Comparison of ENCODE assay signal across 18 cellular contexts in genomic region chr20:32988008-32988407, GRCh38. TPM values are rescaled to one million over a fixed set of nuclear protein-coding genes. Genes with fewer than 3 reads are reported as not detected.
DNase-seq lines count a peak whose midpoint lies in the region; ATAC-seq and TF ChIP-seq lines count a peak whose summit lies in the region.
"Had no signal": no experiment of that assay in that cellular context is flagged by ENCODE, and none has a peak within 500 bp of the region (broad histone marks: within the 10 kb centered on the region; RNA-seq: fewer than 3 reads in every experiment).

No MANE protein-coding gene starts in this region.

- H3K27ac ChIP-seq in GM23338 (ENCODE audit: low read depth), result no peak overlapping the region
- H3K27ac ChIP-seq in left ventricle myocardium inferior (replicated peaks), result peak overlapping the region; percentile 48
- no peak overlapping the region for H3K27ac ChIP-seq in endodermal cell (ENCODE audit: low read depth, low read length)

- no peaks in the 10 kb centered on the region for H4K20me1 ChIP-seq in GM23338 (replicated peaks; ENCODE audit: insufficient read depth)

- H3K27ac Mint-ChIP-seq in GM23338, result no peak overlapping the region
- no peak overlapping the region for H3K27ac Mint-ChIP-seq in T-helper 17 cell
- no peak overlapping the region for H3K27ac Mint-ChIP-seq in endodermal cell

- no peaks in the 10 kb centered on the region for H3K79me2 ChIP-seq in GM23338 (replicated peaks; ENCODE audit: insufficient read depth)

- intact Hi-C loops in left ventricle myocardium inferior (cut with micrococcal nuclease), result no loop called here

- no peaks in the 10 kb centered on the region for H3K9me3 Mint-ChIP-seq in GM23338
- no peaks in the 10 kb centered on the region for H3K9me3 Mint-ChIP-seq in endodermal cell

- TF ChIP-seq CTCF in GM23338 (conservative IDR thresholded peaks at IDR 0.05; ENCODE audit: low read depth in 2 of 2) (no peak), left ventricle myocardium inferior (IDR thresholded peaks at IDR 0.05; ENCODE audit: borderline replicate concordance) (no peak), endodermal cell (conservative IDR thresholded peaks at IDR 0.05) (no peak)

- H2AFZ ChIP-seq in GM23338, result peak overlapping the region; percentile 56; the same call in 1 of the 2 replicates

- WGBS in endodermal cell (ENCODE audit: insufficient coverage in 1 of 2, insufficient read length in 1 of 2), 2 experiments, result 96 to 97% methylated on average over 11 to 16 of the region's 16 CpGs

- H3K9ac ChIP-seq in endodermal cell (ENCODE audit: extremely low read depth, low read length, poor library complexity, severe bottlenecking), result no peak overlapping the region

- H3F3A ChIP-seq in GM23338 (replicated peaks; ENCODE audit: low read depth), result no peaks in the 10 kb centered on the region

- H3K27me3 ChIP-seq in GM23338 (ENCODE audit: insufficient read depth) (no peaks in the 10 kb centered on the region), left ventricle myocardium inferior (ENCODE audit: low read depth) (peaks cover 5% of the 10 kb centered on the region), endodermal cell (ENCODE audit: control insufficient read depth, insufficient read depth, low read length, poor library complexity, severe bottlenecking) (no peaks in the 10 kb centered on the region)
- H3K27me3 ChIP-seq: BE2C had no signal

- no peaks in the 10 kb centered on the region for H3K9me3 ChIP-seq in T-helper 17 cell (ENCODE audit: control insufficient read depth, low read length, poor library complexity, severe bottlenecking)
- H3K9me3 ChIP-seq in left ventricle myocardium inferior (replicated peaks), result no peaks in the 10 kb centered on the region
- no peaks in the 10 kb centered on the region for H3K9me3 ChIP-seq in endodermal cell (ENCODE audit: control insufficient read depth, low read length)
- H3K9me3 ChIP-seq: BE2C had no signal

- H3K4me1 Mint-ChIP-seq in GM23338, result no peaks in the 10 kb centered on the region; the same call in 2 of the 3 replicates
- peaks cover 17% of the 10 kb centered on the region for H3K4me1 Mint-ChIP-seq in T-helper 17 cell
- peaks cover 17% of the 10 kb centered on the region for H3K4me1 Mint-ChIP-seq in endodermal cell

- H3K4me2 ChIP-seq in GM23338, result no peak overlapping the region

- H3K4me3 Mint-ChIP-seq in GM23338 (no peak overlapping the region), T-helper 17 cell (no peak overlapping the region), endodermal cell (no peak overlapping the region)

- H3K36me3 ChIP-seq in GM23338 (ENCODE audit: insufficient read depth) (no peaks in the 10 kb centered on the region), left ventricle myocardium inferior (no peaks in the 10 kb centered on the region), endodermal cell (ENCODE audit: control insufficient read depth, insufficient read depth, low read length) (no peaks in the 10 kb centered on the region)
- H3K36me3 ChIP-seq: BE2C had no signal

- H3K4me3 ChIP-seq in GM23338 (no peak overlapping the region), left ventricle myocardium inferior (no peak overlapping the region), endodermal cell (ENCODE audit: low read length) (no peak overlapping the region)

- no peaks in the 10 kb centered on the region for H3K36me3 Mint-ChIP-seq in GM23338 (ENCODE audit: low read depth)
- no peaks in the 10 kb centered on the region for H3K36me3 Mint-ChIP-seq in T-helper 17 cell (ENCODE audit: low read depth)
- H3K36me3 Mint-ChIP-seq in endodermal cell (ENCODE audit: low read depth), result no peaks in the 10 kb centered on the region

- no peaks in the 10 kb centered on the region for H3K9me2 ChIP-seq in GM23338 (ENCODE audit: insufficient read depth)

- H3K27me3 Mint-ChIP-seq in GM23338 (ENCODE audit: insufficient read depth, low read depth, poor library complexity) (peaks cover 6% of the 10 kb centered on the region), T-helper 17 cell (no peaks in the 10 kb centered on the region), endodermal cell (ENCODE audit: insufficient read depth) (no peaks in the 10 kb centered on the region)

- ATAC-seq in GM23338 (no peak), T-helper 17 cell (peak; percentile 51)
- ATAC-seq: SK-N-SH treated with all-trans-retinoic acid at 6 μM for 48 hours had no signal

- H3K4me1 ChIP-seq in GM23338 (ENCODE audit: insufficient read depth), result no peaks in the 10 kb centered on the region
- H3K4me1 ChIP-seq in left ventricle myocardium inferior, result peaks cover 8% of the 10 kb centered on the region
- H3K4me1 ChIP-seq in endodermal cell (ENCODE audit: control insufficient read depth, insufficient read depth, low read length), result no peaks in the 10 kb centered on the region
- H3K4me1 ChIP-seq: BE2C had no signal

- DNase-seq in A172 (ENCODE audit: low spot score) (peak; percentile 46), GM23338 (ENCODE audit: low spot score) (no peak), T-helper 17 cell (no peak), left ventricle myocardium inferior (peak; percentile 48), AG08396 (ENCODE audit: low spot score) (no peak), activated gamma-delta T cell (lab: John Stamatoyannopoulos, UW) (no peak), endodermal cell (no peak), cerebellar cortex (ENCODE audit: low spot score) (no peak)
- DNase-seq: BE2C; DMS 273 treated with DMSO at 0.1 percent for 48 hours; Karpas-422; MM.1S; NCI-H69; NK-92 treated with Interleukin-12 subunit alpha and Interleukin-12 subunit beta, amount 100 ng/mL, for 24 hours; OCI-M1; RPMI8226 had no signal

TF ChIP-seq in GM23338, 12 proteins besides CTCF, POLR2A, EP300 and RAD21 (continues in another document):
- no peak for TF ChIP-seq EZH2 (IDR thresholded peaks at IDR 0.05; ENCODE audit: low read depth, unreplicated experiment)
- no peak for TF ChIP-seq POLR2AphosphoS5 (IDR thresholded peaks at IDR 0.05; ENCODE audit: low read depth)
- no peak for TF ChIP-seq NANOG (IDR thresholded peaks at IDR 0.05; ENCODE audit: borderline replicate concordance)
- no peak for TF ChIP-seq ZNF114 (CRISPR knock-in tag; IDR thresholded peaks at IDR 0.05)
- TF ChIP-seq JUNB (IDR thresholded peaks at IDR 0.05; ENCODE audit: unreplicated experiment), result no peak
- TF ChIP-seq CREB1 (CRISPR knock-in tag; IDR thresholded peaks at IDR 0.05; ENCODE audit: low read depth), result no peak
- TF ChIP-seq ZNF331 (CRISPR knock-in tag; IDR thresholded peaks at IDR 0.05; ENCODE audit: low read depth), result no peak
- TF ChIP-seq REST (IDR thresholded peaks at IDR 0.05; ENCODE audit: unreplicated experiment), result no peak
- TF ChIP-seq ETS1 (IDR thresholded peaks at IDR 0.05), result no peak

RNA-seq across cellular contexts. Expression of gene SUN5, which starts 16.2 kb away (rescaled TPM):
- total RNA-seq in A172 (2014; rRNA removed; shearing (Covaris generic)), result not detected in 2 replicates
- not detected in 2 replicates for total RNA-seq in GM23338 (2014; rRNA removed; shearing (Covaris generic))
- polyA plus RNA-seq in GM23338 (2016; fragmentation: Nextera tagmentation; extraction: Ambion mirVana), result not detected in 2 replicates
- total RNA-seq in T-helper 17 cell, result not detected
- not detected for total RNA-seq in left ventricle myocardium inferior
- total RNA-seq in endodermal cell, result not detected
- not detected for polyA plus RNA-seq in endodermal cell (2013, experiment 1 of 2)
- not detected for polyA plus RNA-seq in endodermal cell (2013, experiment 2 of 2)
- total RNA-seq: Daoy had no signal

RNA-seq across cellular contexts. Expression of gene BPIFB2, which starts 19.5 kb away (rescaled TPM):
- not detected in 2 replicates for total RNA-seq in A172 (2014; rRNA removed; shearing (Covaris generic))
- not detected in 2 replicates for total RNA-seq in GM23338 (2014; rRNA removed; shearing (Covaris generic))
- not detected in 2 replicates for polyA plus RNA-seq in GM23338 (2016; fragmentation: Nextera tagmentation; extraction: Ambion mirVana)
- total RNA-seq in T-helper 17 cell, result not detected
- total RNA-seq in left ventricle myocardium inferior, result not detected
- not detected for total RNA-seq in endodermal cell
- polyA plus RNA-seq in endodermal cell (2013, experiment 1 of 2), result not detected
- not detected for polyA plus RNA-seq in endodermal cell (2013, experiment 2 of 2)
- total RNA-seq: Daoy had no signal

RNA-seq across cellular contexts. Expression of gene BPIFB6, which starts 43.4 kb away (rescaled TPM):
- total RNA-seq in A172 (2014; rRNA removed; shearing (Covaris generic)), result not detected in 2 replicates
- not detected in 2 replicates for total RNA-seq in GM23338 (2014; rRNA removed; shearing (Covaris generic))
- polyA plus RNA-seq in GM23338 (2016; fragmentation: Nextera tagmentation; extraction: Ambion mirVana), result not detected in 2 replicates
- not detected for total RNA-seq in T-helper 17 cell
- total RNA-seq in left ventricle myocardium inferior, result not detected
- total RNA-seq in endodermal cell, result not detected
- polyA plus RNA-seq in endodermal cell (2013, experiment 1 of 2), result not detected
- polyA plus RNA-seq in endodermal cell (2013, experiment 2 of 2), result not detected
- total RNA-seq: Daoy had no signal

Comparison
In these comparisons a context has a peak if more than half of its experiments do, and no peak if none do; other contexts are left out.
1. DNase-seq: peak in A172 (single experiment) and left ventricle myocardium inferior (single experiment); none in GM23338 (single experiment), T-helper 17 cell (0 of 3), AG08396 (single experiment), activated gamma-delta T cell (single experiment), endodermal cell (single experiment) and cerebellar cortex (single experiment).